In genomic region chr9:117392992-117393391, GRCh38 we compare ENCODE assay signal across 22 cellular contexts.
"Had no signal": no experiment of that assay in that cellular context is flagged by ENCODE, and none has a peak within 500 bp of the region (broad histone marks: within the 10 kb centered on the region; RNA-seq: fewer than 3 reads in every experiment).

No MANE protein-coding gene starts in this region.

- H3K9me3 ChIP-seq: adrenal gland, ascending aorta, heart right ventricle, sigmoid colon, transverse colon had no signal

- H3K27ac Mint-ChIP-seq: activated naive CD8-positive, alpha-beta T cell; activated T-cell treated with anti-CD3 and anti-CD28 coated beads, Interleukin-2, amount 50 U/mL, for 24 hours; activated T-helper 17 cell treated with anti-CD3 and anti-CD28 coated beads, Interleukin-2, amount 50 U/mL, for 72 hours; effector memory CD8-positive, alpha-beta T cell; memory B cell; stimulated activated naive B cell treated with anti-CD40 and anti-IgM and Interleukin-4, amounts not matched to agents 10 μg/mL and 1 μg/mL and 100 μg/mL, for 72 hours had no signal

- H3K4me3 ChIP-seq: adrenal gland, ascending aorta, heart right ventricle, sigmoid colon, transverse colon had no signal

- H3K27me3 ChIP-seq: adrenal gland, ascending aorta, brain microvascular endothelial cell, sigmoid colon, transverse colon had no signal

- H3K4me1 ChIP-seq: adrenal gland, ascending aorta, heart right ventricle, sigmoid colon, transverse colon had no signal

- DNase-seq: activated CD4-positive, alpha-beta T cell treated with anti-CD3 and anti-CD28 coated beads for 1 hour; activated naive CD4-positive, alpha-beta T cell; activated T-cell treated with anti-CD3 and anti-CD28 coated beads, Interleukin-2, amount 50 U/mL, for 24 hours; adrenal gland; brain microvascular endothelial cell; caudate nucleus; dermis blood vessel endothelial cell; effector memory CD8-positive, alpha-beta T cell; heart right ventricle; naive thymus-derived CD4-positive, alpha-beta T cell; retina; sigmoid colon; stimulated activated CD4-positive, alpha-beta T cell treated with anti-CD3 and anti-CD28 coated beads, Interleukin-2, amount 100 ng/mL, for 48 hours; stimulated activated CD8-positive, alpha-beta memory T cell treated with anti-CD3 and anti-CD28 coated beads, Interleukin-4, amount 100 ng/mL, for 48 hours; stimulated activated naive B cell treated with anti-CD40 and anti-IgM and Interleukin-4, amounts not matched to agents 10 μg/mL and 1 μg/mL and 100 μg/mL, for 72 hours; transverse colon had no signal

- ATAC-seq: activated T-helper 17 cell treated with anti-CD3 and anti-CD28 coated beads, Interleukin-2, amount 50 U/mL, for 72 hours; effector memory CD8-positive, alpha-beta T cell; heart right ventricle; naive thymus-derived CD4-positive, alpha-beta T cell; stimulated activated naive B cell treated with anti-CD40 and anti-IgM and Interleukin-4, amounts not matched to agents 10 μg/mL and 1 μg/mL and 100 μg/mL, for 72 hours had no signal

- H3K36me3 ChIP-seq: adrenal gland, ascending aorta, brain microvascular endothelial cell, heart right ventricle, sigmoid colon, transverse colon had no signal

- H3K4me3 Mint-ChIP-seq: activated naive CD8-positive, alpha-beta T cell; activated T-cell treated with anti-CD3 and anti-CD28 coated beads, Interleukin-2, amount 50 U/mL, for 24 hours; activated T-helper 17 cell treated with anti-CD3 and anti-CD28 coated beads, Interleukin-2, amount 50 U/mL, for 72 hours; effector memory CD8-positive, alpha-beta T cell; memory B cell; neural crest cell; stimulated activated naive B cell treated with anti-CD40 and anti-IgM and Interleukin-4, amounts not matched to agents 10 μg/mL and 1 μg/mL and 100 μg/mL, for 72 hours had no signal

- H3K27me3 Mint-ChIP-seq: activated naive CD8-positive, alpha-beta T cell; activated T-cell treated with anti-CD3 and anti-CD28 coated beads, Interleukin-2, amount 50 U/mL, for 24 hours; activated T-helper 17 cell treated with anti-CD3 and anti-CD28 coated beads, Interleukin-2, amount 50 U/mL, for 72 hours; effector memory CD8-positive, alpha-beta T cell; naive thymus-derived CD4-positive, alpha-beta T cell; stimulated activated naive B cell treated with anti-CD40 and anti-IgM and Interleukin-4, amounts not matched to agents 10 μg/mL and 1 μg/mL and 100 μg/mL, for 72 hours had no signal

- H3K36me3 Mint-ChIP-seq: activated naive CD8-positive, alpha-beta T cell; memory B cell; naive thymus-derived CD4-positive, alpha-beta T cell; stimulated activated naive B cell treated with anti-CD40 and anti-IgM and Interleukin-4, amounts not matched to agents 10 μg/mL and 1 μg/mL and 100 μg/mL, for 72 hours had no signal

- H3K27ac ChIP-seq: adrenal gland, ascending aorta, brain microvascular endothelial cell, heart right ventricle, sigmoid colon, transverse colon, VCaP had no signal

- H3K4me1 Mint-ChIP-seq: activated T-helper 17 cell treated with anti-CD3 and anti-CD28 coated beads, Interleukin-2, amount 50 U/mL, for 72 hours; memory B cell; naive thymus-derived CD4-positive, alpha-beta T cell; neural crest cell; stimulated activated naive B cell treated with anti-CD40 and anti-IgM and Interleukin-4, amounts not matched to agents 10 μg/mL and 1 μg/mL and 100 μg/mL, for 72 hours had no signal

- H3K9me3 Mint-ChIP-seq: activated T-cell treated with anti-CD3 and anti-CD28 coated beads, Interleukin-2, amount 50 U/mL, for 24 hours; memory B cell; neural crest cell; stimulated activated naive B cell treated with anti-CD40 and anti-IgM and Interleukin-4, amounts not matched to agents 10 μg/mL and 1 μg/mL and 100 μg/mL, for 72 hours had no signal
